In the genomic region with DNA sequence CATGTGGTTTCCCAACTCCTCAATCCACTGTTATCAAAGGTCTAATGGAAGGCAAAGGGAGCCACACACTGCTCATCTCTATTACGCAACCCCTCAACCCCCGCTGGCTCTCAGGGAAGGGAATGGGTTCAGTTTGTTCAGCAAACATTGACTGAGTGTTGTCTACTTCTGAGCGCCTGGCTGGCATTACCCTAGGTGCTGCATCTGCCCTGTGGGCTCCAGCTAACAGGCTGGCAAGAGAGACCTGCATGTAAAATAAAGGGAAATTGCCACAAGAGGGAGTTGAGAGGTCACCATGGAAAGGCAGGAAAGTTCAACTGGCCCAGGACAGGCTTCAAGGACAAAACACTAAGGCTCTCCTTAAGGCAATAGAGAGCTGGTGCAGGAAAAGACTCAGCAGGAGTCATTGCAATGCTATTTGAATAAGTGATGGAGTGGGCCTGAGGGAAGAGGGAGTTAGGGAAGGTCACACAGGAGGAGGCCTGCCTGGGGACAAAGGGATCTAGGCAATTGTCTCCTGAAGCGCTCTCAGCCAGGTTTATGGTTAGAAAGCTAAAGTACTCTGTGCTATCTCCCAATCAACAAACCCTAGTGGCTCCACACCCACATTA, we compare ENCODE assay signal across 9 cellular contexts. TPM values are rescaled to one million over a fixed set of nuclear protein-coding genes. Genes with fewer than 3 reads are reported as not detected.
DNase-seq lines count a peak whose midpoint lies in the region; ATAC-seq and TF ChIP-seq lines count a peak whose summit lies in the region.
"Had no signal": no experiment of that assay in that cellular context is flagged by ENCODE, and none has a peak within 500 bp of the region (broad histone marks: within the 10 kb centered on the region; RNA-seq: fewer than 3 reads in every experiment).

No MANE protein-coding gene starts in this region.

- H3K36me3 Mint-ChIP-seq in T-helper 17 cell (ENCODE audit: low read depth), result peaks cover 7% of the 10 kb centered on the region

- no peaks in the 10 kb centered on the region for H4K20me1 ChIP-seq in Loucy (ENCODE audit: insufficient read depth, low read length, poor library complexity, severe bottlenecking)

- peak; percentile 48 for TF ChIP-seq CTCF in Loucy (conservative IDR thresholded peaks at IDR 0.05; ENCODE audit: low read length)

- no peak overlapping the region for H3K9ac ChIP-seq in Loucy (ENCODE audit: low read depth, low read length, poor library complexity, severe bottlenecking)

- no peak overlapping the region; the same call in 1 of the 2 replicates for H2AFZ ChIP-seq in Loucy (ENCODE audit: low read length)

- H3K27ac Mint-ChIP-seq in T-helper 17 cell, result peak overlapping the region; percentile 8

- peaks cover 8% of the 10 kb centered on the region for H3K4me1 ChIP-seq in Loucy (ENCODE audit: insufficient read depth, low read length, poor library complexity, severe bottlenecking)

- no peaks in the 10 kb centered on the region for H3K9me3 ChIP-seq in Loucy (ENCODE audit: insufficient read depth, low read depth, low read length)
- H3K9me3 ChIP-seq in T-helper 17 cell (ENCODE audit: control insufficient read depth, low read length, poor library complexity, severe bottlenecking), result no peaks in the 10 kb centered on the region

- DNase-seq in DMS114 treated with DMSO at 0.1 percent for 48 hours (lab: John Stamatoyannopoulos, UW; ENCODE audit: unreplicated experiment) (peak; percentile 40), T-helper 17 cell (no peak), left colon (no peak)

- no peaks in the 10 kb centered on the region for H3K9me2 ChIP-seq in Loucy (replicated peaks; ENCODE audit: low read depth, low read length)

- H3K4me3 ChIP-seq in Loucy (ENCODE audit: low read length, poor library complexity, severe bottlenecking), result no peak overlapping the region

- no peak overlapping the region for H3K4me3 Mint-ChIP-seq in T-helper 17 cell

- H3K4me1 Mint-ChIP-seq in T-helper 17 cell, result peaks cover 14% of the 10 kb centered on the region

- ATAC-seq in T-helper 17 cell (no peak), left colon (peak; percentile 83), GM18502 (IDR thresholded peaks at IDR 0.05; ENCODE audit: poor library complexity, unreplicated experiment) (no peak), HG03095 (IDR thresholded peaks at IDR 0.05; ENCODE audit: unreplicated experiment) (no peak), HG03139 (IDR thresholded peaks at IDR 0.05; ENCODE audit: unreplicated experiment) (no peak), HG03159 (IDR thresholded peaks at IDR 0.05; ENCODE audit: unreplicated experiment) (no peak)

- H3F3A ChIP-seq in Loucy (ENCODE audit: low read depth), result peaks cover under 1% of the 10 kb centered on the region; the same call in 1 of the 2 replicates

- no peaks in the 10 kb centered on the region for H3K36me3 ChIP-seq in Loucy (ENCODE audit: insufficient read depth, low read length)

- H3K27me3 ChIP-seq in Loucy (ENCODE audit: insufficient read depth, low read length, poor library complexity, severe bottlenecking), result no peaks in the 10 kb centered on the region

- intact Hi-C loops in left colon (cut with DNase I, micrococcal nuclease), result no loop called here

- no peaks in the 10 kb centered on the region for H3K79me2 ChIP-seq in Loucy (ENCODE audit: insufficient read depth, low read length)

- H3K4me2 ChIP-seq in Loucy (ENCODE audit: low read depth, low read length, poor library complexity, severe bottlenecking), result no peak overlapping the region

- H3K27me3 Mint-ChIP-seq in T-helper 17 cell, result no peaks in the 10 kb centered on the region

RNA-seq across cellular contexts. Expression of gene ZNF740, which starts 5.5 kb away (rescaled TPM):
- total RNA-seq in T-helper 17 cell (10 to 100 TPM; 24.3 to 34.6 TPM), left colon (10 to 100 TPM; 28.7 to 32.7 TPM)

RNA-seq across cellular contexts. Expression of gene CSAD, which starts 5.7 kb away (rescaled TPM):
- total RNA-seq in T-helper 17 cell (10 to 100 TPM; 57.2 to 61.0 TPM), left colon (10 to 100 TPM; 22.8 to 28.7 TPM)

RNA-seq across cellular contexts. Expression of gene ITGB7, which starts 32.1 kb away (rescaled TPM):
- total RNA-seq in T-helper 17 cell, result 100 to 1,000 TPM; 306 to 367 TPM
- 1 to 10 TPM; 4.6 to 9.1 TPM for total RNA-seq in left colon
- total RNA-seq: glomerular endothelial cell had no signal

RNA-seq across cellular contexts. Expression of gene RARG, which starts 57.0 kb away (rescaled TPM):
- total RNA-seq in T-helper 17 cell, result 10 to 100 TPM; 57.6 to 57.8 TPM
- total RNA-seq in left colon, result 10 to 100 TPM; 10.2 to 12.3 TPM

Comparison
In these comparisons a context has a peak if more than half of its experiments do, and no peak if none do; other contexts are left out.
1. RNA of gene ITGB7, which starts 32.1 kb away (total RNA-seq): 306 to 367 TPM in T-helper 17 cell; 4.6 to 9.1 TPM in left colon; every median in the first group is over 10 times any median in the second.